27 cellular contexts compared by ENCODE assay signal in genomic region chr10:15997313-15997712, GRCh38.
"Had no signal": no experiment of that assay in that cellular context is flagged by ENCODE, and none has a peak within 500 bp of the region (broad histone marks: within the 10 kb centered on the region; RNA-seq: fewer than 3 reads in every experiment).

No MANE protein-coding gene starts in this region.

- H3K9me3 ChIP-seq: colonic mucosa, gastrocnemius medialis had no signal

- H3K36me3 Mint-ChIP-seq: naive thymus-derived CD4-positive, alpha-beta T cell had no signal

- H3K4me1 ChIP-seq: colonic mucosa, esophagus squamous epithelium, gastrocnemius medialis, heart right ventricle, left lung, lower lobe of right lung had no signal

- ATAC-seq: effector memory CD8-positive, alpha-beta T cell; esophagus mucosa; gastrocnemius medialis; heart right ventricle; left cardiac atrium; left lung; left ventricle myocardium superior; lower lobe of right lung; naive thymus-derived CD4-positive, alpha-beta T cell had no signal

- H3K36me3 ChIP-seq: colonic mucosa, esophagus squamous epithelium, gastrocnemius medialis, heart right ventricle, left lung, lower lobe of right lung had no signal

- H3K27me3 ChIP-seq: colonic mucosa, esophagus squamous epithelium, gastrocnemius medialis, heart right ventricle, left lung had no signal

- H3K4me3 Mint-ChIP-seq: dendritic cell treated with granulocyte-macrophage colony-stimulating factor and Interleukin-4, amounts not matched to agents 40 ng/mL and 50 ng/mL, for 4 days; effector memory CD8-positive, alpha-beta T cell; endodermal cell; naive thymus-derived CD4-positive, alpha-beta T cell had no signal

- H3K4me3 ChIP-seq: colonic mucosa, esophagus squamous epithelium, gastrocnemius medialis, heart right ventricle, left lung, lower lobe of right lung had no signal

- H3K27me3 Mint-ChIP-seq: dendritic cell treated with granulocyte-macrophage colony-stimulating factor and Interleukin-4, amounts not matched to agents 40 ng/mL and 50 ng/mL, for 4 days; effector memory CD8-positive, alpha-beta T cell had no signal

- DNase-seq: colonic mucosa; cortex of kidney; effector CD8-positive, alpha-beta T cell; effector memory CD8-positive, alpha-beta T cell; endodermal cell; erythroblast; esophagus squamous epithelium; foreskin fibroblast; foreskin melanocyte; gastrocnemius medialis; glutamatergic neuron; head of caudate nucleus; heart right ventricle; hippocampal formation; left cardiac atrium; left lung; left ventricle myocardium superior; lower lobe of right lung; mesenchymal stem cell; midbrain; naive thymus-derived CD4-positive, alpha-beta T cell had no signal

- FAIRE-seq: endometrium, islet of Langerhans, keratinocyte had no signal

- H3K27ac ChIP-seq: colonic mucosa, epithelial cell of prostate, esophagus squamous epithelium, gastrocnemius medialis, heart right ventricle, left lung, lower lobe of right lung had no signal

- H3K27ac Mint-ChIP-seq: dendritic cell treated with granulocyte-macrophage colony-stimulating factor and Interleukin-4, amounts not matched to agents 40 ng/mL and 50 ng/mL, for 4 days; effector memory CD8-positive, alpha-beta T cell; endodermal cell; naive thymus-derived CD4-positive, alpha-beta T cell had no signal

- H3K4me1 Mint-ChIP-seq: naive thymus-derived CD4-positive, alpha-beta T cell had no signal
